ENCODE assay signal across 8 cellular contexts in the genomic region with DNA sequence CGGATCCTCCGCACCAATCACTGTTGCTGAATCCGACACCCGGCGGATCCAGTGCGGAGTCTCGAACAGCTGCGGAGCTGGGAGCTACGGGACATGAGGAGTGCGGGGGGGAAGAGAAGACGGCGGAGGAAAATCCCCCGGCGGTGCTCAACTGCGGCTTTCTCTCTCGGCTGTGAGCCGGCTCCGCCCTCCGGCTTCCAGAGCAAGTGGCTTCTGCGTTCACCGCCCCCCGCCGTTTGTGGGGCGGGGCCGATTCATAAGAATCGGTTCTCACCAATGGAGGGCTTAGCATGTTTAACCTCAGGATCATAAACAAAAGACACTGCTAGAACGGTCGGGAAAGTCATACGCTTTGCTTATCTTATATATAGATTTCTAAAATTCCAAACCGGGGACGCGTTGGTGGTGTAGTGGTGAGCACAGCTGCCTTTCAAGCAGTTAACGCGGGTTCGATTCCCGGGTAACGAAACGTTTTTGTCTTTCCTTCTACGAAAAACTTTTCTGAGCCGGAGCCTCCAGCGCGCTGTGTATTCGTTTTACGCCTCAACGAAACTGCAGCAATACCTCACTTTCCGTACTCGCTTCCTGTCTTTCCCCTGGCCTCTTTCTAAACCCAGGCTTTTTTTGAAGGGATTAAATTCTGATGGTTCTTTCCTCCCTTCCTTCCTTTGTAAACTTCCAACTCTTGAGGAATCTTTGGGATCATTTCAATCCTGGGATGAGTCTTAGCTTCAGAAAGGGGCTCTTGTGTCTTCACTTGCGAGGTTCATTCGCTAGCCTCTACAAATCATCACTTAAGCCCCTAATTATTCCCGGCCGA. TPM values are rescaled to one million over a fixed set of nuclear protein-coding genes. Genes with fewer than 3 reads are reported as not detected.
DNase-seq lines count a peak whose midpoint lies in the region; ATAC-seq and TF ChIP-seq lines count a peak whose summit lies in the region.
"Not testable (repeated sequence)": the region's sequence is repeated elsewhere in the genome, so short reads cannot be mapped to it uniquely, and the experiment has no call there.

No MANE protein-coding gene starts in this region.

- peak overlapping the region; percentile 60 for H3K27ac ChIP-seq in smooth muscle cell (ENCODE audit: low read depth)

- peak; percentile 89 for DNase-seq in AG09309 (ENCODE audit: low read depth)
- peak; percentile 61 to 87 for DNase-seq in NCI-H446 (lab: John Stamatoyannopoulos, UW)
- peak; percentile 85 for DNase-seq in activated CD4-positive, alpha-beta T cell treated with anti-CD3 and anti-CD28 coated beads for 1 hour
- DNase-seq in cerebellar nuclear complex (lab: John Stamatoyannopoulos, UW) = peak; percentile 0 to 52
- peak; percentile 100 for DNase-seq in iris pigment epithelial cell (ENCODE audit: low read depth)
- DNase-seq in smooth muscle cell (lab: John Stamatoyannopoulos, UW; ENCODE audit: unreplicated experiment) = peak; percentile 80

- H3K27me3 ChIP-seq in smooth muscle cell (ENCODE audit: low read depth) = not testable (repeated sequence)

- WGBS in smooth muscle cell (ENCODE audit: low lambda C conversion rate) = 2% methylated on average over 51 of the region's 51 CpGs

- peak overlapping the region; percentile 85 for H2AFZ ChIP-seq in smooth muscle cell (ENCODE audit: low read depth)

- H3K4me3 ChIP-seq in AG09309 (ENCODE audit: control insufficient read depth, low read depth, low read length) = peak overlapping the region; percentile 45
- H3K4me3 ChIP-seq in smooth muscle cell = peak overlapping the region; percentile 62

- peak; percentile 35 for TF ChIP-seq POLR2A in GM18951 (IDR thresholded peaks at IDR 0.05; ENCODE audit: extremely low read depth, insufficient read depth, insufficient read length)

- H3K9ac ChIP-seq in smooth muscle cell (ENCODE audit: low read depth) = peak overlapping the region; percentile 36

- ATAC-seq in HG03196 (IDR thresholded peaks at IDR 0.05; ENCODE audit: unreplicated experiment) = peak; percentile 72

- not testable (repeated sequence) for H3K79me2 ChIP-seq in smooth muscle cell (ENCODE audit: low read depth)

- in situ Hi-C loops in GM18951 (cut with MboI; ENCODE audit: low sequenced_read_pairs, unreplicated experiment) = not testable (repeated sequence)

- H3K9me3 ChIP-seq in smooth muscle cell (replicated peaks; ENCODE audit: low read depth) = not testable (repeated sequence)

- not testable (repeated sequence) for H4K20me1 ChIP-seq in smooth muscle cell (ENCODE audit: low read depth)

- TF ChIP-seq CTCF in AG09309 (IDR thresholded peaks at IDR 0.05; ENCODE audit: control insufficient read depth, insufficient read depth, low read depth, low read length, missing control alignments); smooth muscle cell (IDR thresholded peaks at IDR 0.05; ENCODE audit: borderline replicate concordance, insufficient read depth, poor library complexity, severe bottlenecking): not testable (repeated sequence)

- H3K4me1 ChIP-seq in smooth muscle cell (ENCODE audit: low read depth) = not testable (repeated sequence)

- H3K4me2 ChIP-seq in smooth muscle cell = peak overlapping the region; percentile 84

- H3K36me3 ChIP-seq in smooth muscle cell (ENCODE audit: low read depth) = not testable (repeated sequence)

- H3F3A ChIP-seq in smooth muscle cell (ENCODE audit: low read depth) = not testable (repeated sequence)

RNA-seq across cellular contexts. Expression of gene FCGR3B, which starts 18.4 kb away (rescaled TPM):
- total RNA-seq in smooth muscle cell = 1.5 TPM in 1 of 2 replicates, not detected in the other
- 1.8 TPM in 1 of 2 replicates, not detected in the other for polyA plus RNA-seq in smooth muscle cell

RNA-seq across cellular contexts. Expression of gene FCGR2B, which starts 50.4 kb away (rescaled TPM):
- total RNA-seq in smooth muscle cell = not detected in 2 replicates
- not detected in 2 replicates for polyA plus RNA-seq in smooth muscle cell

Comparison
In these comparisons a context has a peak if more than half of its experiments do, and no peak if none do; other contexts are left out.
1. Peak in every context shown above with its lines: DNase-seq, ATAC-seq, H3K4me3 ChIP-seq and H3K27ac ChIP-seq.
2. DNase-seq: peak in every context shown above with its lines; median percentile 100 in iris pigment epithelial cell; 89 in AG09309; 85 in activated CD4-positive, alpha-beta T cell treated with anti-CD3 and anti-CD28 coated beads for 1 hour; 80 in smooth muscle cell; 74 in NCI-H446; 26 in cerebellar nuclear complex.